In the genomic region with DNA sequence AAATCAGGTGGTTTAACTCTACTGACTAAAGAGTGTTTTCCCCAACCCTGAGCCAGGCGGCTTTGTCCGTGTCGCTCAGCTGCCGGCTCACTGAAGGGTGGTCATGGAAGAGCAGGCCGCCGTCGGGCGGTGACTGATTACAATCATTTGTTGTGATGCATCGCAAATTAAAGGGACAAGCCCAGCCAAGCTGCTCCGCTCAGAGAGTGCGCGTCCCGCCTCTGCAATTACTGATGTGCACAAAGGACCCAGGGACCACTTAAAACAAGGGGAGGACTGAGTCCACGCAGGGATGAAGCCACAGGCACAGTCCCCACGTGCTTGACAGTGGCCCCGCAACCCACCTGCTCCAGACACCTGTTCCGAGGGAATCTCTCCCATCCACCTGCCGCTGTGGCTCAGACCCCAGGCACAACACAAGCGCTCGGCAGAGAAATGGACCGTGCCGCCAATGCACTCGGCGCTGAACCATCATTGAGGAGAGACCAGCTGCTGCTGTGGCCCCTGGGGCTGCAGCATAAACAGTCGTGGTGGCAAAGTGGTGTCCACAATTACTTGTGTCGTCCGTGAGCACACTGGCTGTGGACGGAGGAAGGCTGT, we compare ENCODE assay signal across 19 cellular contexts.
DNase-seq lines count a peak whose midpoint lies in the region; ATAC-seq and TF ChIP-seq lines count a peak whose summit lies in the region.
"Had no signal": no experiment of that assay in that cellular context is flagged by ENCODE, and none has a peak within 500 bp of the region (broad histone marks: within the 10 kb centered on the region; RNA-seq: fewer than 3 reads in every experiment).

No MANE protein-coding gene starts in this region.

- no peaks in the 10 kb centered on the region for H3K36me3 ChIP-seq in sigmoid colon
- H3K36me3 ChIP-seq: SJCRH30 had no signal

- H3K4me1 Mint-ChIP-seq in chondrocyte (ENCODE audit: low read depth): no peaks in the 10 kb centered on the region
- H3K4me1 Mint-ChIP-seq: CD4-positive, CD25-positive, alpha-beta regulatory T cell; GM23338; H9 had no signal

- ATAC-seq in Right ventricle myocardium superior (ENCODE audit: poor library complexity): no peak
- ATAC-seq in left ventricle myocardium superior: no peak
- no peak for ATAC-seq in GM18520 (IDR thresholded peaks at IDR 0.05; ENCODE audit: unreplicated experiment)
- ATAC-seq: GM23338, HepG2 had no signal

- TF ChIP-seq EP300 in sigmoid colon (IDR thresholded peaks at IDR 0.05): no peak

- H3K36me3 Mint-ChIP-seq in chondrocyte (ENCODE audit: low read depth): no peaks in the 10 kb centered on the region
- H3K36me3 Mint-ChIP-seq: CD4-positive, CD25-positive, alpha-beta regulatory T cell had no signal

- no peaks in the 10 kb centered on the region for H3K9me3 ChIP-seq in sigmoid colon
- H3K9me3 ChIP-seq: SJCRH30 had no signal

- no peak overlapping the region for H3K27ac Mint-ChIP-seq in chondrocyte (ENCODE audit: unreplicated experiment)
- H3K27ac Mint-ChIP-seq: CD4-positive, CD25-positive, alpha-beta regulatory T cell; GM23338; H9 had no signal

- H3K4me3 Mint-ChIP-seq in chondrocyte (ENCODE audit: unreplicated experiment): no peak overlapping the region
- H3K4me3 Mint-ChIP-seq: CD4-positive, CD25-positive, alpha-beta regulatory T cell; GM23338; H9 had no signal

- H3K9me3 Mint-ChIP-seq in chondrocyte (ENCODE audit: low read depth): peaks cover 18% of the 10 kb centered on the region

- H3K27me3 Mint-ChIP-seq in chondrocyte (ENCODE audit: low read depth): no peaks in the 10 kb centered on the region
- H3K27me3 Mint-ChIP-seq: CD4-positive, CD25-positive, alpha-beta regulatory T cell had no signal

- TF ChIP-seq POLR2A in sigmoid colon (IDR thresholded peaks at IDR 0.05): no peak

- 94 to 95% methylated on average over 28 of the region's 28 CpGs for WGBS in sigmoid colon, 2 donors

- no peak overlapping the region for H3K4me3 ChIP-seq in sigmoid colon
- H3K4me3 ChIP-seq: GM23338, SJCRH30 had no signal

- no peaks in the 10 kb centered on the region for H3K4me1 ChIP-seq in sigmoid colon
- H3K4me1 ChIP-seq: SJCRH30 had no signal

- H3K27me3 ChIP-seq in sigmoid colon: no peaks in the 10 kb centered on the region

- peak; percentile 36 for DNase-seq in Right ventricle myocardium superior
- DNase-seq in left ventricle myocardium superior: no peak
- peak; percentile 72 for DNase-seq in chondrocyte (ENCODE audit: low spot score)
- DNase-seq in mesenteric fat pad (ENCODE audit: low spot score): peak; percentile 84
- DNase-seq in sigmoid colon: peak; percentile 24
- DNase-seq in stimulated activated CD4-positive, alpha-beta T cell treated with anti-CD3 and anti-CD28 coated beads, Interleukin-4, amount 100 ng/mL, for 1 hour: no peak
- no peak for DNase-seq in DMS 273 (lab: John Stamatoyannopoulos, UW; ENCODE audit: unreplicated experiment)
- DNase-seq: CD4-positive, CD25-positive, alpha-beta regulatory T cell; H9; Karpas-422; NCI-H1092; NCI-H2029; NCI-H226; NCI-H524 treated with DMSO at 0.1 percent for 48 hours; NCI-H774; SJCRH30 had no signal

- H3K27ac ChIP-seq in sigmoid colon: no peak overlapping the region
- H3K27ac ChIP-seq: SJCRH30 had no signal

- TF ChIP-seq CTCF in chondrocyte (IDR thresholded peaks at IDR 0.05) (no peak), sigmoid colon (IDR thresholded peaks at IDR 0.05) (no peak)

- intact Hi-C loops in Right ventricle myocardium superior (cut with DNase I) (no loop called here), left ventricle myocardium superior (cut with micrococcal nuclease) (no loop called here), sigmoid colon (cut with DNase I) (no loop called here)

Comparison
In these comparisons a context has a peak if more than half of its experiments do, and no peak if none do; other contexts are left out.
1. DNase-seq: peak in Right ventricle myocardium superior (single experiment), chondrocyte (single experiment), mesenteric fat pad (single experiment) and sigmoid colon (single experiment); none in left ventricle myocardium superior (single experiment), stimulated activated CD4-positive, alpha-beta T cell treated with anti-CD3 and anti-CD28 coated beads, Interleukin-4, amount 100 ng/mL, for 1 hour (single experiment) and DMS 273 (single experiment).